15 cellular contexts compared by ENCODE assay signal in the genomic region with DNA sequence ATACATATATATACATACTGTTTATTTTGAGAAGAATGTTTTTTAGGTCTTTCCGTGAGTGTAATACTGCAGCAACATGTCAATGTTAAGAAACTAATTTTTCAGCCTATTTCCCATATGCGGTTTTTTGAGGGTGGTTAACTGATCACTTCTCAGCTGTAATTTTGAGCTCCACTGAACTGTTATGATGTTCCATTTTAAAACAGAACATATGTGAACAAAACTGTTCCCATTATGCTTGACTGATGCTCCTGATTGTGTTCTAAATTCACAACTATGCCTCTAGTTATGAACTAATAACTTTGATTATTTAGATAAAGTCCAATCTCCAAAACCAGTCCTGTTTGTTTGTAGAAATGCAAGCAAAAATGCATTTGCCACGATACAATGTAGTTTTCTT.
DNase-seq lines count a peak whose midpoint lies in the region; ATAC-seq and TF ChIP-seq lines count a peak whose summit lies in the region.
"Had no signal": no experiment of that assay in that cellular context is flagged by ENCODE, and none has a peak within 500 bp of the region (broad histone marks: within the 10 kb centered on the region; RNA-seq: fewer than 3 reads in every experiment).

No MANE protein-coding gene starts in this region.

- intact Hi-C loops in mucosa of descending colon (cut with DNase I, micrococcal nuclease) = no loop called here

- peak overlapping the region; percentile 45; the same call in 1 of the 2 replicates for H3K4me2 ChIP-seq in BLaER1
- H3K4me2 ChIP-seq: GM23338 had no signal

- H3K9me3 ChIP-seq in BLaER1 = no peaks in the 10 kb centered on the region
- no peaks in the 10 kb centered on the region for H3K9me3 ChIP-seq in mucosa of descending colon
- H3K9me3 ChIP-seq: BE2C had no signal

- ATAC-seq in GM19455 (IDR thresholded peaks at IDR 0.05; ENCODE audit: unreplicated experiment) (no peak), mucosa of descending colon (no peak)
- no peak for ATAC-seq in stimulated activated naive CD8-positive, alpha-beta T cell treated with anti-CD3 and anti-CD28 coated beads, Interleukin-15, Interleukin-2, amounts not matched to agents 100 U/mL and 50 U/mL, for 24 hours
- ATAC-seq: GM23338, HCT116 had no signal

- H3K36me3 ChIP-seq in BLaER1 (no peaks in the 10 kb centered on the region), mucosa of descending colon (ENCODE audit: low read depth) (no peaks in the 10 kb centered on the region)
- H3K36me3 ChIP-seq: BE2C had no signal

- H4K20me1 ChIP-seq in BLaER1 = no peaks in the 10 kb centered on the region

- no peak overlapping the region for H3K4me3 ChIP-seq in BLaER1
- H3K4me3 ChIP-seq in mucosa of descending colon = no peak overlapping the region
- H3K4me3 ChIP-seq: GM23338 had no signal

- H3K9ac ChIP-seq in BLaER1 = no peak overlapping the region

- no peaks in the 10 kb centered on the region for H3K27me3 ChIP-seq in BLaER1
- H3K27me3 ChIP-seq: BE2C had no signal

- DNase-seq in Ammon's horn (ENCODE audit: low spot score) (peak; percentile 3), NCI-H1694 treated with DMSO at 0.1 percent for 48 hours (lab: John Stamatoyannopoulos, UW) (peak; percentile 60), mucosa of descending colon (no peak)
- DNase-seq in stimulated activated naive CD8-positive, alpha-beta T cell treated with anti-CD3 and anti-CD28 coated beads, Interleukin-15, Interleukin-2, amounts not matched to agents 100 U/mL and 50 U/mL, for 24 hours = no peak
- DNase-seq: BE2C; Calu3; CD4-positive, alpha-beta memory T cell; COR-L47; DMS53; DMS79 treated with DMSO at 0.1 percent for 48 hours; H9 had no signal

- no peak for TF ChIP-seq CTCF in mucosa of descending colon (IDR thresholded peaks at IDR 0.05)

- no peaks in the 10 kb centered on the region for H3K4me1 ChIP-seq in BLaER1
- no peaks in the 10 kb centered on the region for H3K4me1 ChIP-seq in mucosa of descending colon (ENCODE audit: low read depth)
- H3K4me1 ChIP-seq: BE2C had no signal

- no peak overlapping the region for H3K27ac ChIP-seq in BLaER1

Comparison
In these comparisons a context has a peak if more than half of its experiments do, and no peak if none do; other contexts are left out.
1. DNase-seq: peak in Ammon's horn (single experiment) and NCI-H1694 treated with DMSO at 0.1 percent for 48 hours (single experiment); none in stimulated activated naive CD8-positive, alpha-beta T cell treated with anti-CD3 and anti-CD28 coated beads, Interleukin-15, Interleukin-2, amounts not matched to agents 100 U/mL and 50 U/mL, for 24 hours (single experiment) and mucosa of descending colon (0 of 3).